Comparison of ENCODE assay signal across 5 cellular contexts in genomic region chr5:54264574-54264973, GRCh38.
"Had no signal": no experiment of that assay in that cellular context is flagged by ENCODE, and none has a peak within 500 bp of the region (broad histone marks: within the 10 kb centered on the region; RNA-seq: fewer than 3 reads in every experiment).

No MANE protein-coding gene starts in this region.

- H3K4me3 Mint-ChIP-seq: IgD-negative memory B cell had no signal

- H3K36me3 Mint-ChIP-seq: IgD-negative memory B cell had no signal

- H3K9me3 Mint-ChIP-seq: IgD-negative memory B cell had no signal

- DNase-seq: IMR-90, KBM-7 had no signal

- ATAC-seq: HepG2 had no signal

- H3K27me3 Mint-ChIP-seq: IgD-negative memory B cell had no signal

- H3K27ac ChIP-seq: HL-60 had no signal

- FAIRE-seq: HepG2 had no signal
